In the genomic region with DNA sequence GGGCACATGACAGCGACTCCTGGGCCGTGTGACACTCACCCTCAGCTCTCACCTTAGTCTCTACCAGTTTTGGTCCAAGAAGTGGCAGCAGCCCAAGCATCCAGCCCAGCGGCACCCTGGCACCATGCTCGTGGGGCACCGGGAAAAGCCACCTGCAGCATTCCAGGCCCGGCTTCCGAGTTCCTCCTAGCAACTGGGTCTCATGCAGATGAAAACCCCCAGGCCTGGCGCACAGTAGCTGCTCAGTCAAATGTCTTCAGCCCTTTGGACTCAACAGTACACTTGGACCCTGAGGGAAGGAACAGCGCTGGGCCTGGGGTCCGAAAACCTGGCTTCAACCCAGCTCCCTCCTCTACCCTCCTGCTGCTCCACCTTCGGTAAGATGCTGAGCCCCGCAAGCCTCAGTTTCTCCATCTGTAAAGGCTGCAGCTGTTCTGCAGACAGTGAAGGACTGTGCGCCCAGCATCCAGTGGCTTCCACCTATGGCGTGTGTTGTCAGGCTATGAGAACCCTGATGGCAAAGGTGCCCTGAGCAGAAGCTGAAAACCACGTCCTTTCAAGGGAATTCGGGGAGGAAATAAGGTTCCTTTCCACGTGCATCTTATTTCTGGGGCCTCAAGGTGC, we compare ENCODE assay signal across 9 cellular contexts.
"Had no signal": no experiment of that assay in that cellular context is flagged by ENCODE, and none has a peak within 500 bp of the region (broad histone marks: within the 10 kb centered on the region; RNA-seq: fewer than 3 reads in every experiment).

No MANE protein-coding gene starts in this region.

- H2AFZ ChIP-seq: GM23248 had no signal

- H3K9ac ChIP-seq: GM23248 had no signal

- H3K9me3 ChIP-seq: HAP-1 had no signal

- H3K4me3 ChIP-seq: GM23248, HAP-1, K562 had no signal

- H3K9me3 Mint-ChIP-seq: HFFc6 had no signal

- DNase-seq: GM23248, GOT3, HFFc6, IMR-90 had no signal

- FAIRE-seq: H54, HTR-8/SVneo, K562 had no signal

- H3K27ac ChIP-seq: GM23248 had no signal

- H3K27ac Mint-ChIP-seq: HFFc6 had no signal

- H3K4me3 Mint-ChIP-seq: HFFc6 had no signal

- H3K36me3 ChIP-seq: HAP-1 had no signal

- ATAC-seq: HCT116, K562 had no signal
